In genomic region chr6:158284340-158285210, GRCh38 we compare ENCODE assay signal across 8 cellular contexts. TPM values are rescaled to one million over a fixed set of nuclear protein-coding genes. Genes with fewer than 3 reads are reported as not detected.
A peak's percentile ranks its signal among the peaks of the same experiment; 100 is the strongest.
DNase-seq lines count a peak whose midpoint lies in the region; ATAC-seq lines count a peak whose summit lies in the region.

No MANE protein-coding gene starts in this region.

- intact Hi-C loops in CD4-positive, alpha-beta memory T cell (cut with micrococcal nuclease): no loop called here

- peak overlapping the region; percentile 2 for H3K9ac ChIP-seq in muscle layer of colon (ENCODE audit: low read length)

- no peak for ATAC-seq in HG02870 (IDR thresholded peaks at IDR 0.05; ENCODE audit: unreplicated experiment)

- POLR2A ChIA-PET in CD4-positive, alpha-beta memory T cell (lab: Charles Lee; ENCODE audit: partially characterized antibody): interaction anchor here (0.5 to 1.5 kb wide), 5 partner anchors 10 to 102 kb away, joined by 3 to 4 read pairs (median 3); no protein-coding TSS in a partner anchor

- in situ Hi-C loops in HAP-1 (cut with MboI; ENCODE audit: low sequenced_read_pairs): no loop called here

- H3K27me3 ChIP-seq in CD4-positive, alpha-beta memory T cell (ENCODE audit: insufficient read depth, low read length): no peaks in the 10 kb centered on the region
- H3K27me3 ChIP-seq in effector memory CD4-positive, alpha-beta T cell (replicated peaks; ENCODE audit: control insufficient read depth, insufficient read depth, low read length, poor library complexity, severe bottlenecking): no peaks in the 10 kb centered on the region
- H3K27me3 ChIP-seq in muscle layer of colon (ENCODE audit: control insufficient read depth in 1 of 2, insufficient read depth in 2 of 2, low read length in 2 of 2): no peaks in the 10 kb centered on the region
- no peaks in the 10 kb centered on the region for H3K27me3 ChIP-seq in HAP-1 (ENCODE audit: low read depth)

- no peaks in the 10 kb centered on the region for H3K9me3 ChIP-seq in CD4-positive, alpha-beta memory T cell (ENCODE audit: control insufficient read depth in 1 of 2, low read length in 2 of 2)
- H3K9me3 ChIP-seq in effector memory CD4-positive, alpha-beta T cell (ENCODE audit: control insufficient read depth, low read length): no peaks in the 10 kb centered on the region
- no peaks in the 10 kb centered on the region for H3K9me3 ChIP-seq in muscle layer of colon (ENCODE audit: low read length)
- H3K9me3 ChIP-seq in HAP-1: no peaks in the 10 kb centered on the region

- no peaks in the 10 kb centered on the region for H3K36me3 Mint-ChIP-seq in CD4-positive, alpha-beta memory T cell

- H3K4me3 Mint-ChIP-seq in CD4-positive, alpha-beta memory T cell: peak overlapping the region; percentile 10 to 80 (median 65)

- peak overlapping the region; percentile 56 for H3K27ac ChIP-seq in CD4-positive, alpha-beta memory T cell (ENCODE audit: low read depth, low read length)
- peak overlapping the region; percentile 57 for H3K27ac ChIP-seq in effector memory CD4-positive, alpha-beta T cell (ENCODE audit: insufficient read depth, low read length, poor library complexity, severe bottlenecking)
- peak overlapping the region; percentile 57 for H3K27ac ChIP-seq in muscle layer of colon (ENCODE audit: low read depth, low read length)

- H3K27ac Mint-ChIP-seq in CD4-positive, alpha-beta memory T cell: peak overlapping the region; percentile 68 to 94 (median 90)

- DNase-seq in CD4-positive, alpha-beta memory T cell: peak; percentile 22 to 60 (median 42)
- DNase-seq in NCI-H524 (lab: John Stamatoyannopoulos, UW) (peak; percentile 74 to 84), NCI-H1930 (lab: John Stamatoyannopoulos, UW) (no peak), HAP-1 (ENCODE audit: low spot score in 2 of 2) (no peak), SKM-1 treated with dmso at 0.1 percent for 144 hours (lab: John Stamatoyannopoulos, UW; ENCODE audit: unreplicated experiment) (no peak)
- DNase-seq in effector memory CD4-positive, alpha-beta T cell: peak in 1 of 3 donors; percentile 40

- peaks cover 51% of the 10 kb centered on the region for H3K4me1 ChIP-seq in CD4-positive, alpha-beta memory T cell (ENCODE audit: insufficient read depth, low read length)
- peaks cover 22% of the 10 kb centered on the region for H3K4me1 ChIP-seq in effector memory CD4-positive, alpha-beta T cell (ENCODE audit: control insufficient read depth, insufficient read depth, low read length, poor library complexity, severe bottlenecking)
- H3K4me1 ChIP-seq in muscle layer of colon (ENCODE audit: insufficient read depth, low read length) (peaks cover 45% of the 10 kb centered on the region), HAP-1 (peaks cover 11% of the 10 kb centered on the region)

- H3K9me3 Mint-ChIP-seq in CD4-positive, alpha-beta memory T cell: no peaks in the 10 kb centered on the region

- no peaks in the 10 kb centered on the region for H3K36me3 ChIP-seq in CD4-positive, alpha-beta memory T cell (ENCODE audit: insufficient read depth, low read length)
- H3K36me3 ChIP-seq in effector memory CD4-positive, alpha-beta T cell (ENCODE audit: control insufficient read depth, insufficient read depth, low read length): no peaks in the 10 kb centered on the region
- H3K36me3 ChIP-seq in muscle layer of colon (ENCODE audit: insufficient read depth, low read length): no peaks in the 10 kb centered on the region
- no peaks in the 10 kb centered on the region for H3K36me3 ChIP-seq in HAP-1 (replicated peaks)

- H3K4me3 ChIP-seq in CD4-positive, alpha-beta memory T cell (ENCODE audit: low read length in 2 of 2): no peak overlapping the region
- no peak overlapping the region for H3K4me3 ChIP-seq in effector memory CD4-positive, alpha-beta T cell (ENCODE audit: insufficient read depth, low read depth, low read length, poor library complexity, severe bottlenecking)
- H3K4me3 ChIP-seq in muscle layer of colon (ENCODE audit: low read depth in 1 of 2, low read length in 2 of 2) (no peak overlapping the region), HAP-1 (no peak overlapping the region)

- CTCF ChIA-PET in CD4-positive, alpha-beta memory T cell (lab: Charles Lee; ENCODE audit: partially characterized antibody): interaction anchor here (0.9 to 1.7 kb wide), 2 partner anchors 12 to 64 kb away, joined by 5 read pairs; no protein-coding TSS in a partner anchor

- H3K27me3 Mint-ChIP-seq in CD4-positive, alpha-beta memory T cell: no peaks in the 10 kb centered on the region

- peaks cover 33 to 56% (median 47%) of the 10 kb centered on the region in 4 donors for H3K4me1 Mint-ChIP-seq in CD4-positive, alpha-beta memory T cell

RNA-seq across cellular contexts. Expression of gene TULP4, which starts 27.7 kb away (rescaled TPM):
- 10 to 100 TPM; 85.9 to 94.1 TPM for total RNA-seq in CD4-positive, alpha-beta memory T cell
- polyA plus RNA-seq in CD4-positive, alpha-beta memory T cell: 10 to 100 TPM; 14.8 to 41.2 TPM

Comparison
In these comparisons a context has a peak if more than half of its experiments do, and no peak if none do; other contexts are left out.
1. DNase-seq: peak in CD4-positive, alpha-beta memory T cell (5 of 5) and NCI-H524 (2 of 2); none in NCI-H1930 (0 of 2), HAP-1 (0 of 2) and SKM-1 treated with dmso at 0.1 percent for 144 hours (single experiment).
2. Peak in every context shown above with its lines, with median percentiles within 50 percentile points of each other: H3K27ac ChIP-seq.